In the genomic region with DNA sequence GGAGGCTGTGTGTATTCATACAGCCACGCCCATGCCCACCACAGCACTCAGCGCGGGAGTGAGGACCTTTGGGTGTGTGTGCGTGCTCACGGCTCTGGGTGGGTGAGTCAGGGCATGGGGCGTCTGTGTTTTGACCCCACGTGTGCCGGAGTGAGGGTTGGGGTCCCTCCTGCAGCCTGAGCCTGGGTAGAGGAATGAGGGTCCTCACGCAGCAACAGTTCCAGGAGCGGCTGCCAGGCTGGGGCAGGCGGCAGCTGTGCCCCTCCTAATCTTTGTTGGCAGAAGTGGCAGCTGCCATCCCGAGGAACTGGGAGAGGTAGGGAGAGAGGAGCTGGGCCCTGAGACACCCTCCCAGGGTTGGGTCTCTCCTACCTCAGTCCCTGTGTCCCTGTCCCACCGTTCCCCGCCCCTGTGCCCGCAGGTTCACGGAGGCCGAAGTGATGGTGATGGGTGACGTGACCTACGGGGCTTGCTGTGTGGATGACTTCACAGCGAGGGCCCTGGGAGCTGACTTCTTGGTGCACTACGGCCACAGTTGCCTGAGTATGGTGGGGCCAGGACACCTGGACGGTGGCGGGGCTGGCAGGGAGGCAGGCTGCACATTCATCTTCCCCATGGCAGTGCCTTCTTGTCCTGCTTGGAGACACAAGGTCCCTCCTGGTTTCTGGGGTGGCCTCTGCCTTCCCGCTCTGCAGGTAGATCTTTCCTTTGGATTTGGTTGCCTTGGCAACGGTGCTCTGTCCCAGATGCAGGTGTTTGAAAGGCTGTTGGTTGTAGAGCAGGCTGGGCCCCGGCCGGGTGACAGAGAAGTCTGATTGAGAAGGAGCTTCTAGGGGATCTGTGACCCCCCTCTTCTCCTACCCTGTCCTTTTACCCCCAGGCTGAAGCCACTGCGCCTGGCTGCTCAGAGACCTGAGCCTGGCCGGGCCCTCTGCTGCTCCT, we compare ENCODE assay signal across 25 cellular contexts.
"Had no signal": no experiment of that assay in that cellular context is flagged by ENCODE, and none has a peak within 500 bp of the region (broad histone marks: within the 10 kb centered on the region; RNA-seq: fewer than 3 reads in every experiment).

No MANE protein-coding gene starts in this region.

- DNase-seq: activated CD4-positive, alpha-beta memory T cell treated with anti-CD3 and anti-CD28 coated beads for 36 hours; activated CD4-positive, alpha-beta T cell treated with anti-CD3 and anti-CD28 coated beads, Interleukin-2, amount 10 ng/mL, durations not matched to agents 24 days and 14 days; activated CD4-positive, CD25-positive, alpha-beta regulatory T cell treated with anti-CD3 and anti-CD28 coated beads, Interleukin-2, amount 50 U/mL, for 72 hours; activated CD8-positive, alpha-beta memory T cell treated with anti-CD3 and anti-CD28 coated beads, Interleukin-2, amount 50 U/mL, for 4 hours; activated effector memory CD4-positive, alpha-beta T cell treated with anti-CD3 and anti-CD28 coated beads, Interleukin-2, amount 50 U/mL, for 16 hours; activated naive CD4-positive, alpha-beta T cell treated with anti-CD3 and anti-CD28 coated beads, Interleukin-2, amount 10 ng/mL, durations not matched to agents 7 days and 5 days; activated T-cell treated with anti-CD3 and anti-CD28 coated beads, Interleukin-2, amount 50 U/mL, for 1 hour; amniotic stem cell; central memory CD4-positive, alpha-beta T cell; heart left ventricle; immature natural killer cell; kidney; left colon; mammary epithelial cell; psoas muscle; stimulated activated CD4-positive, alpha-beta T cell treated with anti-CD3 and anti-CD28 coated beads, Interleukin-15, amount 100 ng/mL, for 24 hours; stimulated activated naive CD4-positive, alpha-beta T cell treated with Interleukin-2 at 50 U/mL for 16 hours; testis; trophoblast cell had no signal

- H3K27ac Mint-ChIP-seq: activated CD4-positive, alpha-beta memory T cell treated with anti-CD3 and anti-CD28 coated beads for 36 hours; activated CD4-positive, alpha-beta T cell treated with anti-CD3 and anti-CD28 coated beads, Interleukin-2, amount 10 ng/mL, durations not matched to agents 24 days and 14 days; activated naive CD4-positive, alpha-beta T cell treated with anti-CD3 and anti-CD28 coated beads, Interleukin-2, amount 10 ng/mL, durations not matched to agents 7 days and 5 days; activated T-helper 1 cell treated with anti-CD3 and anti-CD28 coated beads, Interleukin-12 subunit alpha, Interleukin-12 subunit beta, Interleukin-2, Interleukin-4 antibody, amounts not matched to agents 30 ng/mL and 10 ng/mL and 1 ng/mL, durations not matched to agents 14 hours and 24 hours and 36 hours; nephron had no signal

- H3K4me3 Mint-ChIP-seq: activated CD4-positive, alpha-beta memory T cell treated with anti-CD3 and anti-CD28 coated beads for 36 hours; activated CD4-positive, alpha-beta T cell treated with anti-CD3 and anti-CD28 coated beads, Interleukin-2, amount 10 ng/mL, durations not matched to agents 24 days and 14 days; activated naive CD4-positive, alpha-beta T cell treated with anti-CD3 and anti-CD28 coated beads, Interleukin-2, amount 10 ng/mL, durations not matched to agents 7 days and 5 days; activated T-helper 1 cell treated with anti-CD3 and anti-CD28 coated beads, Interleukin-12 subunit alpha, Interleukin-12 subunit beta, Interleukin-2, Interleukin-4 antibody, amounts not matched to agents 30 ng/mL and 10 ng/mL and 1 ng/mL, durations not matched to agents 14 hours and 24 hours and 36 hours; immature natural killer cell; nephron had no signal

- H3K4me3 ChIP-seq: breast epithelium, heart left ventricle, psoas muscle, testis had no signal

- ATAC-seq: esophagus mucosa, heart left ventricle, left colon, psoas muscle had no signal

- H3K27ac ChIP-seq: breast epithelium, heart left ventricle, parathyroid adenoma, psoas muscle, testis had no signal

- H3K9me3 ChIP-seq: breast epithelium, heart left ventricle, psoas muscle, testis had no signal

- FAIRE-seq: kidney, urothelium cell line had no signal

- H3K27me3 Mint-ChIP-seq: activated CD4-positive, alpha-beta memory T cell treated with anti-CD3 and anti-CD28 coated beads for 36 hours; activated CD4-positive, alpha-beta T cell treated with anti-CD3 and anti-CD28 coated beads, Interleukin-2, amount 10 ng/mL, durations not matched to agents 24 days and 14 days; activated naive CD4-positive, alpha-beta T cell treated with anti-CD3 and anti-CD28 coated beads, Interleukin-2, amount 10 ng/mL, durations not matched to agents 7 days and 5 days had no signal

- H3K9ac ChIP-seq: parathyroid adenoma had no signal

- H2AFZ ChIP-seq: parathyroid adenoma had no signal

- H3K27me3 ChIP-seq: breast epithelium, heart left ventricle, testis had no signal

- H3K9me3 Mint-ChIP-seq: activated CD4-positive, alpha-beta memory T cell treated with anti-CD3 and anti-CD28 coated beads for 36 hours; activated CD4-positive, alpha-beta T cell treated with anti-CD3 and anti-CD28 coated beads, Interleukin-2, amount 10 ng/mL, durations not matched to agents 24 days and 14 days; activated naive CD4-positive, alpha-beta T cell treated with anti-CD3 and anti-CD28 coated beads, Interleukin-2, amount 10 ng/mL, durations not matched to agents 7 days and 5 days; activated T-helper 1 cell treated with anti-CD3 and anti-CD28 coated beads, Interleukin-12 subunit alpha, Interleukin-12 subunit beta, Interleukin-2, Interleukin-4 antibody, amounts not matched to agents 30 ng/mL and 10 ng/mL and 1 ng/mL, durations not matched to agents 14 hours and 24 hours and 36 hours; nephron had no signal
